Comparison of ENCODE assay signal across 24 cellular contexts in the genomic region with DNA sequence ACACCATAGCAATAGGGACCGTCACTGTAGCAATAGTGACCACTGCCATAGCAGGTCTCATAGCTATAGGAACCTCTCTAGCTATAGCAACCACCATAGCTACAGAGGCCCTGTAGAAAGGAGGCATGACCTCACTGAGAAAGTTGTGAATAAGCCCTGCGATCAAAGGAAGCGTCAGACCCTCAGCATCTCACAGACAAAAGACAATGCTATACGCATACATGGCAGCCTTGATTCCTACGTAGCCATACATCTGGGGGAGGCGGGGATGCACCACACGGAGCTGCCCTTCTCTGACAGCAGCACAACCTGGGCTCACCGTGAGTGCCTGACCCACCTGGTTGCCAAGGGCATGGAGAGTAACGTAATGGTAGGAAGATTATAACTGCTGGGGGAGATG.
"Had no signal": no experiment of that assay in that cellular context is flagged by ENCODE, and none has a peak within 500 bp of the region (broad histone marks: within the 10 kb centered on the region; RNA-seq: fewer than 3 reads in every experiment).

No MANE protein-coding gene starts in this region.

- ATAC-seq: effector memory CD8-positive, alpha-beta T cell; esophagus mucosa; foreskin keratinocyte; gastrocnemius medialis; gastroesophageal sphincter; heart left ventricle; heart right ventricle had no signal

- H3K4me3 Mint-ChIP-seq: dendritic cell treated with granulocyte-macrophage colony-stimulating factor and Interleukin-4, amounts not matched to agents 40 ng/mL and 50 ng/mL, for 4 days; effector memory CD8-positive, alpha-beta T cell; endodermal cell had no signal

- H3K27ac ChIP-seq: colonic mucosa, dorsolateral prefrontal cortex, epithelial cell of prostate, esophagus muscularis mucosa, esophagus squamous epithelium, foreskin keratinocyte, gastrocnemius medialis, gastroesophageal sphincter, heart left ventricle, heart right ventricle had no signal

- H3K27ac Mint-ChIP-seq: dendritic cell treated with granulocyte-macrophage colony-stimulating factor and Interleukin-4, amounts not matched to agents 40 ng/mL and 50 ng/mL, for 4 days; effector memory CD8-positive, alpha-beta T cell; endodermal cell had no signal

- H3K4me3 ChIP-seq: colonic mucosa, dorsolateral prefrontal cortex, esophagus muscularis mucosa, esophagus squamous epithelium, gastrocnemius medialis, gastroesophageal sphincter, heart left ventricle, heart right ventricle had no signal

- DNase-seq: colonic mucosa; cortex of kidney; dermis blood vessel endothelial cell; dorsolateral prefrontal cortex; effector CD4-positive, alpha-beta T cell; effector CD8-positive, alpha-beta T cell; effector memory CD4-positive, alpha-beta T cell; effector memory CD8-positive, alpha-beta T cell; endodermal cell; erythroblast; esophagus squamous epithelium; foreskin fibroblast; foreskin keratinocyte; foreskin melanocyte; gastrocnemius medialis; glutamatergic neuron; head of caudate nucleus; heart left ventricle; heart right ventricle had no signal

- H3K27me3 Mint-ChIP-seq: dendritic cell treated with granulocyte-macrophage colony-stimulating factor and Interleukin-4, amounts not matched to agents 40 ng/mL and 50 ng/mL, for 4 days; effector memory CD8-positive, alpha-beta T cell had no signal

- H3K9me3 Mint-ChIP-seq: dendritic cell treated with granulocyte-macrophage colony-stimulating factor and Interleukin-4, amounts not matched to agents 40 ng/mL and 50 ng/mL, for 4 days; effector memory CD8-positive, alpha-beta T cell had no signal
